Comparison of ENCODE assay signal across 1 cellular context in the genomic region with DNA sequence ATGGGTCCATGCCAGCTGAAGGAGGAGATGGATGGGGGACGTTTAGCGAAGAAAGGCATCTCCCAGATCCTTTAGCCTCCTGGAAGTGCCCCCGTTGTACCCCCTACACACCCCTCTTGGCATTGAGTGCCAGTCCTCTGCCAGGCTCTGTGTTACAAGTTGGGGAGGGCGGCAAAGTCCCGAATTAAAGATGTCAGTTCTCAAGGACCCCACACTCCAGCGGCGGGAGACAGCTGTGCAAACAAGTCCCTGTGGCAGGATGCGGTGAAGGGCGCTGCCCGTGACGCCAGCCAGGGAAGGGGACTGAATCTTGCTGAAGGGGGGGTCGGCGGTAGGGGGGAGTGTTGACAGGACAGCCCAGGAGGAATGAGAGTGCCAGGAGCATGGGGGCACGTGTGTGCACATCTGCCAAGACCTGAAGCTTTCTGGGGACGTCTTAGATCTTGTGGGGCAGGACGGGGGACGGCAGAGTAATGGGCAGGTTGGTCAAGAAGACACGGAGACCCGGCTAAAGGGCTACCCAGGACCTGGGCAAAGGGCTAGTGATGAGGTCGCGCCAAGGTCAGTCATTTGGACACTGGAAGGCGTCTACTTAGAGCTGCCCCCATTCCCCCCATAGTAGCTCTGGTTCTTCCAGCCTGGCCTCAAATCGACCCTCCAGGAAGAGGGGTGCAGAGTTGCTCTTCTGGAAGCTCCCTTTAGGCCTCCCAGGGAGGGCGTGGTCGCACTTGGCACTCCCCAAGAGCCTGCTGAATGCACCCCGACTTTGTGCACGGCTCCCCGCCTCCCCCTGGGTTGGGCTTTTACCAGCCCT.
TF ChIP-seq lines count a peak whose summit lies in the region.

No MANE protein-coding gene starts in this region.

TF ChIP-seq in GM12878, 131 proteins besides CTCF, POLR2A, EP300 and RAD21:
- TF ChIP-seq, protein P1, sequence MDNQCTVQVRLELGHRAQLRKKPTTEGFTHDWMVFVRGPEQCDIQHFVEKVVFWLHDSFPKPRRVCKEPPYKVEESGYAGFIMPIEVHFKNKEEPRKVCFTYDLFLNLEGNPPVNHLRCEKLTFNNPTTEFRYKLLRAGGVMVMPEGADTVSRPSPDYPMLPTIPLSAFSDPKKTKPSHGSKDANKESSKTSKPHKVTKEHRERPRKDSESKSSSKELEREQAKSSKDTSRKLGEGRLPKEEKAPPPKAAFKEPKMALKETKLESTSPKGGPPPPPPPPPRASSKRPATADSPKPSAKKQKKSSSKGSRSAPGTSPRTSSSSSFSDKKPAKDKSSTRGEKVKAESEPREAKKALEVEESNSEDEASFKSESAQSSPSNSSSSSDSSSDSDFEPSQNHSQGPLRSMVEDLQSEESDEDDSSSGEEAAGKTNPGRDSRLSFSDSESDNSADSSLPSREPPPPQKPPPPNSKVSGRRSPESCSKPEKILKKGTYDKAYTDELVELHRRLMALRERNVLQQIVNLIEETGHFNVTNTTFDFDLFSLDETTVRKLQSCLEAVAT (IDR thresholded peaks at IDR 0.05), result peak; percentile 10; the same call in 1 of the 2 replicates
- no peak for TF ChIP-seq WRNIP1 (IDR thresholded peaks at IDR 0.05; ENCODE audit: borderline replicate concordance, low read depth, low read length)
- TF ChIP-seq TBL1XR1 (IDR thresholded peaks at IDR 0.05; ENCODE audit: low read depth, low read length), result no peak
- TF ChIP-seq MEF2B (IDR thresholded peaks at IDR 0.05; ENCODE audit: partially characterized antibody, poor library complexity, severe bottlenecking), result peak; percentile 16
- TF ChIP-seq SRF (IDR thresholded peaks at IDR 0.05; ENCODE audit: low read depth in 2 of 2, low read length in 2 of 2), result 0 out of 4 replicates have a peak, but pooled peaks of 1 of the 2 experiments have one; percentile 8
- TF ChIP-seq ASH2L (IDR thresholded peaks at IDR 0.05; ENCODE audit: borderline replicate concordance, low read depth), result no peak
- peak; percentile 59 for TF ChIP-seq EED (IDR thresholded peaks at IDR 0.05; ENCODE audit: low read depth)
- TF ChIP-seq, protein P2, sequence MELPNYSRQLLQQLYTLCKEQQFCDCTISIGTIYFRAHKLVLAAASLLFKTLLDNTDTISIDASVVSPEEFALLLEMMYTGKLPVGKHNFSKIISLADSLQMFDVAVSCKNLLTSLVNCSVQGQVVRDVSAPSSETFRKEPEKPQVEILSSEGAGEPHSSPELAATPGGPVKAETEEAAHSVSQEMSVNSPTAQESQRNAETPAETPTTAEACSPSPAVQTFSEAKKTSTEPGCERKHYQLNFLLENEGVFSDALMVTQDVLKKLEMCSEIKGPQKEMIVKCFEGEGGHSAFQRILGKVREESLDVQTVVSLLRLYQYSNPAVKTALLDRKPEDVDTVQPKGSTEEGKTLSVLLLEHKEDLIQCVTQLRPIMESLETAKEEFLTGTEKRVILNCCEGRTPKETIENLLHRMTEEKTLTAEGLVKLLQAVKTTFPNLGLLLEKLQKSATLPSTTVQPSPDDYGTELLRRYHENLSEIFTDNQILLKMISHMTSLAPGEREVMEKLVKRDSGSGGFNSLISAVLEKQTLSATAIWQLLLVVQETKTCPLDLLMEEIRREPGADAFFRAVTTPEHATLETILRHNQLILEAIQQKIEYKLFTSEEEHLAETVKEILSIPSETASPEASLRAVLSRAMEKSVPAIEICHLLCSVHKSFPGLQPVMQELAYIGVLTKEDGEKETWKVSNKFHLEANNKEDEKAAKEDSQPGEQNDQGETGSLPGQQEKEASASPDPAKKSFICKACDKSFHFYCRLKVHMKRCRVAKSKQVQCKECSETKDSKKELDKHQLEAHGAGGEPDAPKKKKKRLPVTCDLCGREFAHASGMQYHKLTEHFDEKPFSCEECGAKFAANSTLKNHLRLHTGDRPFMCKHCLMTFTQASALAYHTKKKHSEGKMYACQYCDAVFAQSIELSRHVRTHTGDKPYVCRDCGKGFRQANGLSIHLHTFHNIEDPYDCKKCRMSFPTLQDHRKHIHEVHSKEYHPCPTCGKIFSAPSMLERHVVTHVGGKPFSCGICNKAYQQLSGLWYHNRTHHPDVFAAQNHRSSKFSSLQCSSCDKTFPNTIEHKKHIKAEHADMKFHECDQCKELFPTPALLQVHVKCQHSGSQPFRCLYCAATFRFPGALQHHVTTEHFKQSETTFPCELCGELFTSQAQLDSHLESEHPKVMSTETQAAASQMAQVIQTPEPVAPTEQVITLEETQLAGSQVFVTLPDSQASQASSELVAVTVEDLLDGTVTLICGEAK (IDR thresholded peaks at IDR 0.05; ENCODE audit: borderline replicate concordance), result no peak
- TF ChIP-seq PAX5 (IDR thresholded peaks at IDR 0.05; ENCODE audit: borderline replicate concordance, low read depth, low read length), result 0 out of 2 replicates have a peak, but pooled peaks have one; percentile 57
- TF ChIP-seq ESRRA (IDR thresholded peaks at IDR 0.05; ENCODE audit: low read length), result no peak
- TF ChIP-seq TCF12 (IDR thresholded peaks at IDR 0.05; ENCODE audit: low read depth, low read length), result peak; percentile 71
- TF ChIP-seq POU2F2 (IDR thresholded peaks at IDR 0.05; ENCODE audit: borderline replicate concordance, low read depth, low read length), result 0 out of 3 replicates have a peak, but pooled peaks have one; percentile 44
- TF ChIP-seq BHLHE40 (IDR thresholded peaks at IDR 0.05; ENCODE audit: borderline replicate concordance in 1 of 2, low read depth in 2 of 2, low read length in 1 of 2), result peak; percentile 67 to 88; a peak in 3 of 4 replicates
- TF ChIP-seq SPI1 (IDR thresholded peaks at IDR 0.05; ENCODE audit: borderline replicate concordance, insufficient read depth, low read depth, low read length), result no peak
- 0 out of 2 replicates have a peak, but pooled peaks have one; percentile 39 for TF ChIP-seq DPF2 (IDR thresholded peaks at IDR 0.05)
- TF ChIP-seq IKZF2 (IDR thresholded peaks at IDR 0.05), result peak; percentile 70 to 72
- TF ChIP-seq BACH1 (IDR thresholded peaks at IDR 0.05; ENCODE audit: borderline replicate concordance), result peak; percentile 30; the same call in 1 of the 2 replicates
- peak; percentile 68 for TF ChIP-seq RUNX3 (IDR thresholded peaks at IDR 0.05; ENCODE audit: low read length)
- no peak for TF ChIP-seq CBX5 (IDR thresholded peaks at IDR 0.05; ENCODE audit: low read depth)
- 0 out of 2 replicates have a peak, but pooled peaks have one; percentile 20 for TF ChIP-seq ZNF217 (IDR thresholded peaks at IDR 0.05)
- TF ChIP-seq CBFB (IDR thresholded peaks at IDR 0.05; ENCODE audit: low read depth), result no peak; the same call in 1 of the 2 replicates
- peak; percentile 62; the same call in 1 of the 2 replicates for TF ChIP-seq SIN3A (IDR thresholded peaks at IDR 0.05; ENCODE audit: low read depth, low read length)
- TF ChIP-seq HDGF (IDR thresholded peaks at IDR 0.05), result no peak
- no peak for TF ChIP-seq NR2C2 (IDR thresholded peaks at IDR 0.05; ENCODE audit: borderline replicate concordance, control insufficient read depth, insufficient read length, low read depth)
- TF ChIP-seq, protein P3, sequence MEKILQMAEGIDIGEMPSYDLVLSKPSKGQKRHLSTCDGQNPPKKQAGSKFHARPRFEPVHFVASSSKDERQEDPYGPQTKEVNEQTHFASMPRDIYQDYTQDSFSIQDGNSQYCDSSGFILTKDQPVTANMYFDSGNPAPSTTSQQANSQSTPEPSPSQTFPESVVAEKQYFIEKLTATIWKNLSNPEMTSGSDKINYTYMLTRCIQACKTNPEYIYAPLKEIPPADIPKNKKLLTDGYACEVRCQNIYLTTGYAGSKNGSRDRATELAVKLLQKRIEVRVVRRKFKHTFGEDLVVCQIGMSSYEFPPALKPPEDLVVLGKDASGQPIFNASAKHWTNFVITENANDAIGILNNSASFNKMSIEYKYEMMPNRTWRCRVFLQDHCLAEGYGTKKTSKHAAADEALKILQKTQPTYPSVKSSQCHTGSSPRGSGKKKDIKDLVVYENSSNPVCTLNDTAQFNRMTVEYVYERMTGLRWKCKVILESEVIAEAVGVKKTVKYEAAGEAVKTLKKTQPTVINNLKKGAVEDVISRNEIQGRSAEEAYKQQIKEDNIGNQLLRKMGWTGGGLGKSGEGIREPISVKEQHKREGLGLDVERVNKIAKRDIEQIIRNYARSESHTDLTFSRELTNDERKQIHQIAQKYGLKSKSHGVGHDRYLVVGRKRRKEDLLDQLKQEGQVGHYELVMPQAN (conservative IDR thresholded peaks at IDR 0.05), result no peak; the same call in 1 of the 2 replicates
- TF ChIP-seq GABPA (IDR thresholded peaks at IDR 0.05; ENCODE audit: low read depth), result no peak
- TF ChIP-seq, protein P4, sequence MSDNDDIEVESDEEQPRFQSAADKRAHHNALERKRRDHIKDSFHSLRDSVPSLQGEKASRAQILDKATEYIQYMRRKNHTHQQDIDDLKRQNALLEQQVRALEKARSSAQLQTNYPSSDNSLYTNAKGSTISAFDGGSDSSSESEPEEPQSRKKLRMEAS (IDR thresholded peaks at IDR 0.05; ENCODE audit: low read depth, low read length), result peak; percentile 25; the same call in 1 of the 2 replicates
- no peak for TF ChIP-seq SUZ12 (IDR thresholded peaks at IDR 0.05; ENCODE audit: unreplicated experiment)
- TF ChIP-seq ZZZ3 (IDR thresholded peaks at IDR 0.05; ENCODE audit: control insufficient read depth, insufficient read length, low read depth), result no peak
- TF ChIP-seq NFYA (IDR thresholded peaks at IDR 0.05; ENCODE audit: borderline replicate concordance, low read depth, low read length), result no peak
- TF ChIP-seq TCF3 (IDR thresholded peaks at IDR 0.05; ENCODE audit: borderline replicate concordance, insufficient read depth, low read depth, low read length), result 0 out of 2 replicates have a peak, but pooled peaks have one; percentile 58
- peak; percentile 19; the same call in 1 of the 2 replicates for TF ChIP-seq POLR2AphosphoS2 (IDR thresholded peaks at IDR 0.05; ENCODE audit: low read depth, low read length)
- peak; percentile 8; the same call in 1 of the 2 replicates for TF ChIP-seq MTA2 (IDR thresholded peaks at IDR 0.05; ENCODE audit: low read depth)
- TF ChIP-seq SP1 (IDR thresholded peaks at IDR 0.05; ENCODE audit: low read depth, low read length), result no peak
- no peak for TF ChIP-seq SMAD1 (IDR thresholded peaks at IDR 0.05; ENCODE audit: low read depth, partially characterized antibody)
- TF ChIP-seq SMARCA5 (IDR thresholded peaks at IDR 0.05), result no peak
- TF ChIP-seq, protein P5, sequence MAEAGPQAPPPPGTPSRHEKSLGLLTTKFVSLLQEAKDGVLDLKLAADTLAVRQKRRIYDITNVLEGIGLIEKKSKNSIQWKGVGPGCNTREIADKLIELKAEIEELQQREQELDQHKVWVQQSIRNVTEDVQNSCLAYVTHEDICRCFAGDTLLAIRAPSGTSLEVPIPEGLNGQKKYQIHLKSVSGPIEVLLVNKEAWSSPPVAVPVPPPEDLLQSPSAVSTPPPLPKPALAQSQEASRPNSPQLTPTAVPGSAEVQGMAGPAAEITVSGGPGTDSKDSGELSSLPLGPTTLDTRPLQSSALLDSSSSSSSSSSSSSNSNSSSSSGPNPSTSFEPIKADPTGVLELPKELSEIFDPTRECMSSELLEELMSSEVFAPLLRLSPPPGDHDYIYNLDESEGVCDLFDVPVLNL (IDR thresholded peaks at IDR 0.05; ENCODE audit: low read depth, low read length), result no peak
- TF ChIP-seq TAF1 (IDR thresholded peaks at IDR 0.05; ENCODE audit: borderline replicate concordance, low read depth, low read length), result no peak
